In the genomic region with DNA sequence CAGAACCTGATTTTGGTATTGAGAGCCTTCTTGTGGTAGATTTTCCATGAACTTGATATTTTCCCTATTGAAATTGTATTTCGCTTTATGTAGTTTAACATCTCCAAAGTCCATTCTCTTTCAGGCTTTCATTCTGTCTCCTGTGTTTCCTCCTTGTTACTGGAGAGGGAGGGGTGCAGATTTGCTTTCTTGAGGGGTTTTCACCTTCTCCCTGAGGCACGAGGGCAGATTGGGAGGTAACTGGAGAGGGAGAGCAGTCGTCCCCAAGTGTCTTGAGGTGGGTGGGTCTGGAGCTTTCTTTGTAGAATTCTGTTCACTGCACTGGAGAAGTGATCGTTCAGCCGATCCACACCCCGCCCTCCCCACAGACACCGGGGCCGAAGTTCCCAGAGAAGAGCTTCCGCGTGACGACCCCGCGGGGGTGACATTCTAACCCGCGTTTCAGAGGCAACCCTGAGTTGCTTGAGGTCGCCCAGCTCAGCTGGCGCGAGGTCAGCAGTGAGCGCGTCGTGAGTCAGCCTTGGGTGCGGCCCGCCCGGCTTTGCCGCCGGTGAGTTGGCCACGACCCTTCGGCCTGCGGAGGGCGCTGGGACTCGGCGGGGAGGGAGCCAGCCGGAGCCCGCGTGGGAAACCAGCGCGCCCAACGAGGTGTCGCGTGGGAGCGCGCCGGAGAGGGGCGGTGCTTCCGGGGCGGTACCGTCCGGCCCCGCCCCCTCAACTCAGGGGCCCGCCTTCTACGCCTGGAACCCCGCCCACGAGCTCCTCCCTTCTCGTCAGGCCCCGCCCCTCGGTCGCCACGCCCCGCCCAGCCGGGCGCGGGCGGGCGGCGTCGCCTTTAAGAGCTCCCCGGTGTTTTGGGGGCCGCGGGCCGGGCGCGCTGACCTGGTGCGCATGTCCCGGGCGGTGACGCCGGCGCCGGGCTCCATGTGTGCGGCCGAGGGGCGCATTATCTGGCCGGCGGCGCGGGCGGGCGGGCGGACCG, we compare ENCODE assay signal across 8 cellular contexts. TPM values are rescaled to one million over a fixed set of nuclear protein-coding genes. Genes with fewer than 3 reads are reported as not detected.
DNase-seq lines count a peak whose midpoint lies in the region; FAIRE-seq and TF ChIP-seq lines count a peak whose summit lies in the region.

A gene with protein sequence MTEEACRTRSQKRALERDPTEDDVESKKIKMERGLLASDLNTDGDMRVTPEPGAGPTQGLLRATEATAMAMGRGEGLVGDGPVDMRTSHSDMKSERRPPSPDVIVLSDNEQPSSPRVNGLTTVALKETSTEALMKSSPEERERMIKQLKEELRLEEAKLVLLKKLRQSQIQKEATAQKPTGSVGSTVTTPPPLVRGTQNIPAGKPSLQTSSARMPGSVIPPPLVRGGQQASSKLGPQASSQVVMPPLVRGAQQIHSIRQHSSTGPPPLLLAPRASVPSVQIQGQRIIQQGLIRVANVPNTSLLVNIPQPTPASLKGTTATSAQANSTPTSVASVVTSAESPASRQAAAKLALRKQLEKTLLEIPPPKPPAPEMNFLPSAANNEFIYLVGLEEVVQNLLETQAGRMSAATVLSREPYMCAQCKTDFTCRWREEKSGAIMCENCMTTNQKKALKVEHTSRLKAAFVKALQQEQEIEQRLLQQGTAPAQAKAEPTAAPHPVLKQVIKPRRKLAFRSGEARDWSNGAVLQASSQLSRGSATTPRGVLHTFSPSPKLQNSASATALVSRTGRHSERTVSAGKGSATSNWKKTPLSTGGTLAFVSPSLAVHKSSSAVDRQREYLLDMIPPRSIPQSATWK (plus strand): TSS at position 797 of the 982 bp plus-strand sequence. CDS start 59,671 bp downstream, outside the sequence.

- no peaks in the 10 kb centered on the region for H3K27me3 ChIP-seq in OCI-LY1 (ENCODE audit: insufficient read depth, low read length)
- H3K27me3 ChIP-seq in endothelial cell of umbilical vein (ENCODE audit: control insufficient read depth in 2 of 2, insufficient read depth in 2 of 2, low read length in 2 of 2), result no peaks in the 10 kb centered on the region
- no peaks in the 10 kb centered on the region for H3K27me3 ChIP-seq in mononuclear cell (ENCODE audit: insufficient read depth, low read length)

- TF ChIP-seq CTCF in GM20000 (IDR thresholded peaks at IDR 0.05; ENCODE audit: extremely low read depth, missing control alignments) (peak; percentile 45), OCI-LY1 (IDR thresholded peaks at IDR 0.05; ENCODE audit: low read length) (no peak; the same call in 1 of the 2 replicates), endothelial cell of umbilical vein (IDR thresholded peaks at IDR 0.05; ENCODE audit: extremely low read depth in 1 of 2, insufficient read depth in 1 of 2, low read depth in 1 of 2, low read length in 2 of 2) (peak; percentile 17 to 20)

- BruUV-seq in endothelial cell of umbilical vein (replicated peaks; lab: Mats Ljungman, UMichigan), result TSS peak; percentile 80

- DNase-seq in Caki2 (ENCODE audit: low read depth) (peak; percentile 95), GM20000 (ENCODE audit: low spot score) (peak; percentile 98), HT-29 (ENCODE audit: low spot score) (peak; percentile 85), activated T-cell treated with anti-CD3 and anti-CD28 coated beads for 1 hour (ENCODE audit: low read depth) (peak; percentile 93), endothelial cell of umbilical vein (ENCODE audit: low read depth, low spot score) (peak; percentile 88)
- peak; percentile 86 to 87 for DNase-seq in stimulated activated CD8-positive, alpha-beta memory T cell treated with anti-CD3 and anti-CD28 coated beads, Interleukin-2, amount 100 ng/mL, for 48 hours (ENCODE audit: low read depth in 2 of 2)

- peak within 1 kb of the TSS; percentile 82 for H3K9ac ChIP-seq in OCI-LY1 (ENCODE audit: low read length)
- H3K9ac ChIP-seq in endothelial cell of umbilical vein (replicated peaks; ENCODE audit: extremely low read depth, insufficient read depth, low read length), result peak within 1 kb of the TSS; percentile 69

- peak; percentile 51 for TF ChIP-seq POLR2A in endothelial cell of umbilical vein (IDR thresholded peaks at IDR 0.05; ENCODE audit: low read depth, low read length)

- in situ Hi-C loops in Caki2 (cut with HindIII; ENCODE audit: low pct_unique_long_range_greater_than_20kb, low sequenced_read_pairs), result no loop called here

- no peaks in the 10 kb centered on the region for H3K36me3 ChIP-seq in OCI-LY1 (ENCODE audit: insufficient read depth, low read length)
- no peaks in the 10 kb centered on the region for H3K36me3 ChIP-seq in endothelial cell of umbilical vein (ENCODE audit: control insufficient read depth in 2 of 2, extremely low read depth in 1 of 2, insufficient read depth in 2 of 2, low read length in 2 of 2)

- peak within 1 kb of the TSS; percentile 69 for H3K27ac ChIP-seq in OCI-LY1 (ENCODE audit: low read depth, low read length, poor library complexity, severe bottlenecking)
- peak within 1 kb of the TSS; percentile 63 for H3K27ac ChIP-seq in endothelial cell of umbilical vein (ENCODE audit: insufficient read depth, low read depth, low read length)

- CTCF ChIA-PET in endothelial cell of umbilical vein (lab: Charles Lee), result interaction anchor here (0.5 to 4.7 kb wide), 16 partner anchors 9 to 191 kb away, joined by 3 to 39 read pairs (median 5); no protein-coding TSS in a partner anchor

- H3K4me1 ChIP-seq in OCI-LY1 (ENCODE audit: insufficient read depth, low read length, severe bottlenecking) (peaks cover 48% of the 10 kb centered on the region), endothelial cell of umbilical vein (ENCODE audit: control insufficient read depth, extremely low read depth, insufficient read depth, low read length) (peaks cover 11% of the 10 kb centered on the region), mononuclear cell (ENCODE audit: insufficient read depth, low read length) (peaks cover 65% of the 10 kb centered on the region)

- H3K9me1 ChIP-seq in endothelial cell of umbilical vein (replicated peaks; ENCODE audit: control insufficient read depth, extremely low read depth, insufficient read depth, low read length), result no peaks in the 10 kb centered on the region

- no peaks in the 10 kb centered on the region for H4K20me1 ChIP-seq in OCI-LY1 (ENCODE audit: insufficient read depth, low read length)
- peaks cover 9% of the 10 kb centered on the region for H4K20me1 ChIP-seq in endothelial cell of umbilical vein (replicated peaks; ENCODE audit: control insufficient read depth, extremely low read depth, insufficient read depth, low read length)

- POLR2A ChIA-PET in endothelial cell of umbilical vein (lab: Charles Lee), result interaction anchor here (0.6 to 1.8 kb wide), 7 partner anchors 10 to 86 kb away, joined by 3 to 9 read pairs (median 4); no protein-coding TSS in a partner anchor

- peak; percentile 79 for FAIRE-seq in endothelial cell of umbilical vein (lab: Jason Lieb, UNC)

- H3F3A ChIP-seq in OCI-LY1 (ENCODE audit: insufficient read depth, low read length), result no peaks in the 10 kb centered on the region

- H3K9me3 ChIP-seq in OCI-LY1 (ENCODE audit: low read length) (no peaks in the 10 kb centered on the region), endothelial cell of umbilical vein (replicated peaks; ENCODE audit: control insufficient read depth, insufficient read depth, low read length) (no peaks in the 10 kb centered on the region), mononuclear cell (ENCODE audit: low read depth, low read length) (no peaks in the 10 kb centered on the region)

- H3K79me2 ChIP-seq in OCI-LY1 (ENCODE audit: insufficient read depth, low read length) (peaks cover 48% of the 10 kb centered on the region), endothelial cell of umbilical vein (ENCODE audit: control insufficient read depth, insufficient read depth, low read length) (peaks cover 45% of the 10 kb centered on the region)

- intact Hi-C loops in endothelial cell of umbilical vein (cut with micrococcal nuclease), result loop anchor here (1.0 kb wide), 3 partner anchors 20 to 85 kb away; partner anchors contain the start of genes MAU2 and SUGP1

- H2AFZ ChIP-seq in OCI-LY1 (ENCODE audit: low read length) (no peak within 1 kb of the TSS), endothelial cell of umbilical vein (ENCODE audit: low read depth, low read length) (peak within 1 kb of the TSS; percentile 7)

- dilution Hi-C loops in endothelial cell of umbilical vein (cut with MboI; ENCODE audit: extremely low pct_ligation_motif_present, low sequenced_read_pairs), result no loop called here

- H3K4me3 ChIP-seq in OCI-LY1 (ENCODE audit: low read depth, low read length, poor library complexity, severe bottlenecking), result peak within 1 kb of the TSS; percentile 69
- H3K4me3 ChIP-seq in endothelial cell of umbilical vein (replicated peaks in 1 of 3; ENCODE audit: insufficient read depth in 1 of 3, low read depth in 1 of 3, low read length in 3 of 3), result peak within 1 kb of the TSS; percentile 79 to 85 (median 84)
- peak within 1 kb of the TSS; percentile 67 for H3K4me3 ChIP-seq in mononuclear cell (ENCODE audit: low read length)

- H3K9me2 ChIP-seq in OCI-LY1 (ENCODE audit: low read depth, low read length), result no peaks in the 10 kb centered on the region

- H3K4me2 ChIP-seq in OCI-LY1 (ENCODE audit: low read length), result peak within 1 kb of the TSS; percentile 95
- peak within 1 kb of the TSS; percentile 73 for H3K4me2 ChIP-seq in endothelial cell of umbilical vein (ENCODE audit: insufficient read depth, low read length)

TF ChIP-seq in endothelial cell of umbilical vein, 7 proteins besides CTCF, POLR2A, EP300 and RAD21 (continues in another document):
- TF ChIP-seq POLR2AphosphoS5 (IDR thresholded peaks at IDR 0.05; ENCODE audit: insufficient read depth, low read depth, low read length) (peak; percentile 79), JUN (IDR thresholded peaks at IDR 0.05; ENCODE audit: borderline replicate concordance, insufficient read depth, insufficient read length, low read depth) (no peak), FOS (IDR thresholded peaks at IDR 0.05; ENCODE audit: borderline replicate concordance, insufficient read depth, low read length) (peak; percentile 88), EZH2 (IDR thresholded peaks at IDR 0.05; ENCODE audit: borderline replicate concordance, low read depth, low read length, severe bottlenecking) (no peak), GATA2 (IDR thresholded peaks at IDR 0.05; ENCODE audit: insufficient read depth, insufficient read length, low read depth, low read length) (no peak)

RNA-seq across cellular contexts. Expression of the gene that starts here (rescaled TPM):
- 29.2 and 35.1 TPM in 2 replicates for total RNA-seq in Caki2 (2014; rRNA removed; shearing (Covaris generic); ENCODE audit: low replicate concordance)
- 85.8 and 96.7 TPM in 2 replicates for total RNA-seq in HT-29 (2014; rRNA removed; shearing (Covaris generic))
- total RNA-seq in endothelial cell of umbilical vein (134 and 138 TPM in 2 replicates), mononuclear cell (66.5 TPM)
- polyA plus RNA-seq in endothelial cell of umbilical vein, result 26.2 and 27.3 TPM in 2 replicates
- polyA plus RNA-seq in endothelial cell of umbilical vein (2011; cell fraction: cytosol; rRNA removed), result 43.0 and 43.3 TPM in 2 replicates
- 28.3 and 42.4 TPM in 2 replicates for polyA plus RNA-seq in endothelial cell of umbilical vein (2011; cell fraction: nucleus; rRNA removed)
- polyA plus RNA-seq in endothelial cell of umbilical vein (2012), result 61.3 and 62.1 TPM in 2 replicates
- 27.8 and 34.0 TPM in 2 replicates for polyA minus RNA-seq in endothelial cell of umbilical vein
- 42.5 TPM for polyA minus RNA-seq in endothelial cell of umbilical vein (2011; cell fraction: cytosol; rRNA and poly(A)+ RNA removed)
- 15.0 and 27.9 TPM in 2 replicates for polyA minus RNA-seq in endothelial cell of umbilical vein (2011; cell fraction: nucleus; rRNA and poly(A)+ RNA removed)

Comparison
In these comparisons a context has a peak if more than half of its experiments do, and no peak if none do; other contexts are left out.
1. Peak in every context shown above with its lines: DNase-seq, H3K4me3 ChIP-seq and H3K27ac ChIP-seq.